Comparison of ENCODE assay signal across 8 cellular contexts in genomic region chr6:16762265-16762546, GRCh38. TPM values are rescaled to one million over a fixed set of nuclear protein-coding genes. Genes with fewer than 3 reads are reported as not detected.
DNase-seq lines count a peak whose midpoint lies in the region; ATAC-seq, FAIRE-seq and TF ChIP-seq lines count a peak whose summit lies in the region.

No MANE protein-coding gene starts in this region.

- no peak overlapping the region for H2BK15ac ChIP-seq in mesenchymal stem cell (ENCODE audit: low read depth, poor library complexity, severe bottlenecking)

- H4K20me1 ChIP-seq in GM12878 (ENCODE audit: control insufficient read depth, insufficient read depth): no peaks in the 10 kb centered on the region

- H3K27ac ChIP-seq in KOPT-K1 (ENCODE audit: low read depth, low read length, poor library complexity, severe bottlenecking): peak overlapping the region; percentile 78
- H3K27ac ChIP-seq in GM12878 (ENCODE audit: control insufficient read depth, insufficient read depth): peak overlapping the region; percentile 64
- peak overlapping the region; percentile 77 for H3K27ac ChIP-seq in mesenchymal stem cell (ENCODE audit: low read length, poor library complexity, severe bottlenecking)

- H3K27me3 ChIP-seq in GM12878 (replicated peaks in 1 of 2; ENCODE audit: control insufficient read depth in 2 of 2, insufficient read depth in 2 of 2, low read length in 1 of 2) (no peaks in the 10 kb centered on the region), mesenchymal stem cell (ENCODE audit: control insufficient read depth in 1 of 2, insufficient read depth in 1 of 2, low read length in 2 of 2) (no peaks in the 10 kb centered on the region)

- H3K14ac ChIP-seq in mesenchymal stem cell (ENCODE audit: low read length in 2 of 2): peak overlapping the region in 1 of 2 experiments; percentile 32

- TF ChIP-seq RAD21 in GM12878 (IDR thresholded peaks at IDR 0.05; ENCODE audit: insufficient read depth, low read depth, low read length): no peak

- peak overlapping the region; percentile 41 to 82 for H3K18ac ChIP-seq in mesenchymal stem cell (ENCODE audit: low read depth in 1 of 2, low read length in 2 of 2)

- peak overlapping the region; percentile 47 for H2AFZ ChIP-seq in GM12878 (ENCODE audit: control insufficient read depth, low read depth, low read length)
- peak overlapping the region; percentile 83 for H2AFZ ChIP-seq in mesenchymal stem cell (ENCODE audit: low read depth, low read length)

- ATAC-seq in GM19023 (IDR thresholded peaks at IDR 0.05; ENCODE audit: unreplicated experiment) (peak; percentile 0), GM12878 (peak; percentile 11), omental fat pad (ENCODE audit: low FRiP score) (no peak)

- H3K79me1 ChIP-seq in mesenchymal stem cell (replicated peaks; ENCODE audit: low read length, poor library complexity, severe bottlenecking): peaks cover 5% of the 10 kb centered on the region

- peaks cover 19% of the 10 kb centered on the region for H3K79me2 ChIP-seq in GM12878 (ENCODE audit: control insufficient read depth, insufficient read depth, low read length)

- H2BK5ac ChIP-seq in mesenchymal stem cell (ENCODE audit: low read depth, low read length, poor library complexity, severe bottlenecking): no peak overlapping the region

- in situ Hi-C loops in GM12878 (cut with MboI): loop anchor here (5.0 to 10.0 kb wide), 2 partner anchors 250 to 347 kb away; no protein-coding TSS in a partner anchor

- RAD21 ChIA-PET in GM12878 (lab: Charles Lee; ENCODE audit: unreplicated experiment): interaction anchor here (0.7 to 5.0 kb wide), 32 partner anchors 9 to 476 kb away, joined by 3 to 110 read pairs (median 6); no protein-coding TSS in a partner anchor

- H2AK5ac ChIP-seq in mesenchymal stem cell (ENCODE audit: low read length, severe bottlenecking): no peak overlapping the region

- POLR2A ChIA-PET in GM12878 (lab: Charles Lee): interaction anchor here (0.6 to 1.9 kb wide), 7 partner anchors 95 to 442 kb away, joined by 3 to 8 read pairs (median 4); no protein-coding TSS in a partner anchor

- no peak; the same call in 1 of the 2 replicates for TF ChIP-seq POLR2A in GM12878 (IDR thresholded peaks at IDR 0.05; ENCODE audit: low read depth, low read length)

- no peak overlapping the region for H4K8ac ChIP-seq in mesenchymal stem cell (ENCODE audit: low read length)

- peak overlapping the region; percentile 98 for H3K4me2 ChIP-seq in GM12878 (ENCODE audit: control insufficient read depth, insufficient read depth)
- H3K4me2 ChIP-seq in mesenchymal stem cell (ENCODE audit: low read length, poor library complexity, severe bottlenecking): peak overlapping the region; percentile 98

- H2BK12ac ChIP-seq in mesenchymal stem cell (ENCODE audit: low read length in 2 of 2): peak overlapping the region in 1 of 2 experiments; percentile 94

- no peak for DNase-seq in AG10803 (ENCODE audit: low read depth)
- no peak for DNase-seq in GM12878 (ENCODE audit: low read depth, low spot score)
- peak; percentile 73 for DNase-seq in mesenchymal stem cell
- no peak for DNase-seq in omental fat pad (ENCODE audit: low spot score)
- DNase-seq in kidney tubule cell (ENCODE audit: low spot score): no peak
- DNase-seq in amniotic stem cell (lab: John Stamatoyannopoulos, UW): no peak

- H3K36me3 ChIP-seq in KOPT-K1 (ENCODE audit: insufficient read depth, low read length): no peaks in the 10 kb centered on the region
- H3K36me3 ChIP-seq in GM12878 (ENCODE audit: control insufficient read depth in 2 of 2, insufficient read depth in 2 of 2, low read length in 1 of 2): no peaks in the 10 kb centered on the region
- peaks cover 0 to 6% of the 10 kb centered on the region in 2 experiments for H3K36me3 ChIP-seq in mesenchymal stem cell (ENCODE audit: control insufficient read depth in 1 of 2, insufficient read depth in 2 of 2, low read depth in 1 of 2, low read length in 2 of 2)

- no peak for TF ChIP-seq CTCF in AG10803 (conservative IDR thresholded peaks at IDR 0.05; ENCODE audit: low read length)
- no peak for TF ChIP-seq CTCF in GM12878 (IDR thresholded peaks at IDR 0.05 in 2 of 3, conservative IDR thresholded peaks at IDR 0.05 in 1 of 3; ENCODE audit: control insufficient read depth in 2 of 3, extremely low read depth in 1 of 3, insufficient read depth in 1 of 3, low read depth in 3 of 3, low read length in 3 of 3)
- no peak for TF ChIP-seq CTCF in omental fat pad (IDR thresholded peaks at IDR 0.05)

- H2BK120ac ChIP-seq in mesenchymal stem cell (ENCODE audit: low read depth, low read length): no peak overlapping the region

- no TSS peak for BruUV-seq in GM12878 (replicated peaks; lab: Mats Ljungman, UMichigan)

- no peak for TF ChIP-seq EP300 in GM12878 (IDR thresholded peaks at IDR 0.05; ENCODE audit: borderline replicate concordance in 1 of 2, control insufficient read depth in 1 of 2, low read depth in 2 of 2, low read length in 2 of 2)

- no peak overlapping the region for H4K91ac ChIP-seq in mesenchymal stem cell (ENCODE audit: low read length)

- peak overlapping the region in 1 of 2 experiments; percentile 24 for H3K4ac ChIP-seq in mesenchymal stem cell (ENCODE audit: low read depth in 1 of 2, low read length in 2 of 2)

- intact Hi-C loops in GM12878 (cut with micrococcal nuclease; ENCODE audit: unreplicated experiment): loop anchor here (2.0 to 10.0 kb wide), 8 partner anchors 50 to 457 kb away; no protein-coding TSS in a partner anchor

- under 1% methylated on average over 21 of the region's 21 CpGs for WGBS in GM12878 (ENCODE audit: insufficient coverage, insufficient replicate concordance, low lambda C conversion rate, missing lambda C conversion rate)
- under 1% methylated on average over 20 of the region's 21 CpGs for WGBS in mesenchymal stem cell

- CTCF ChIA-PET in GM12878 (lab: Yijun Ruan, JAX): interaction anchor here (0.5 to 9.1 kb wide), 30 partner anchors 11 to 532 kb away, joined by 3 to 174 read pairs (median 10); no protein-coding TSS in a partner anchor

- FAIRE-seq in GM12878 (lab: Jason Lieb, UNC): no peak

- H3K4me3 ChIP-seq in AG10803 (ENCODE audit: low read length) (peak overlapping the region; percentile 85), GM12878 (peak overlapping the region; percentile 74), mesenchymal stem cell (ENCODE audit: insufficient read depth in 1 of 2, low read depth in 1 of 2, low read length in 2 of 2) (peak overlapping the region; percentile 63 to 88)

- H3K23ac ChIP-seq in mesenchymal stem cell (ENCODE audit: low read length in 2 of 2): no peak overlapping the region

- H3K9me3 ChIP-seq in KOPT-K1 (ENCODE audit: insufficient read depth, low read length, poor library complexity, severe bottlenecking) (no peaks in the 10 kb centered on the region), GM12878 (replicated peaks; ENCODE audit: control insufficient read depth, insufficient read depth, low read length) (no peaks in the 10 kb centered on the region), mesenchymal stem cell (ENCODE audit: control insufficient read depth, low read length) (no peaks in the 10 kb centered on the region)

- SMC1A ChIA-PET in GM12878 (lab: Charles Lee; ENCODE audit: uncharacterized antibody, unreplicated experiment): interaction anchor here (0.8 to 5.4 kb wide), 20 partner anchors 10 to 474 kb away, joined by 3 to 111 read pairs (median 7); no protein-coding TSS in a partner anchor

- H3K4me1 ChIP-seq in GM12878 (ENCODE audit: control insufficient read depth, insufficient read depth, low read length) (peaks cover 8% of the 10 kb centered on the region; the same call in 1 of the 2 replicates), mesenchymal stem cell (ENCODE audit: control insufficient read depth, insufficient read depth, low read depth, low read length) (peaks cover 9% of the 10 kb centered on the region)

- H3K9ac ChIP-seq in GM12878 (ENCODE audit: control insufficient read depth, insufficient read depth, low read length) (peak overlapping the region; percentile 80), mesenchymal stem cell (ENCODE audit: low read length) (peak overlapping the region; percentile 87)

TF ChIP-seq in GM12878, 131 proteins besides CTCF, POLR2A, EP300 and RAD21 (continues in another document):
- TF ChIP-seq TCF7 (IDR thresholded peaks at IDR 0.05; ENCODE audit: borderline replicate concordance) (no peak), POU2F2 (IDR thresholded peaks at IDR 0.05; ENCODE audit: borderline replicate concordance, low read depth, low read length) (no peak)

RNA-seq across cellular contexts. Expression of gene ATXN1, which starts 0.9 kb away (rescaled TPM):
- 540 and 542 TPM in 2 replicates for total RNA-seq in GM12878 (2013; cell fraction: nucleolus; rRNA removed)
- 36.5 and 38.5 TPM in 2 replicates for total RNA-seq in GM12878 (2014; rRNA removed)
- 22.8 and 23.3 TPM in 2 replicates for total RNA-seq in GM12878 (2014; rRNA removed; fragmentation: Illumina TruSeq; extraction: Trizol)
- 46.3 and 51.2 TPM in 2 replicates for total RNA-seq in GM12878 (2021)
- polyA plus RNA-seq in GM12878 (2011; ENCODE audit: low read depth): 16.7 TPM
- 50.7 and 55.4 TPM in 2 replicates for polyA plus RNA-seq in GM12878 (2011; rRNA removed)
- 40.5 and 61.2 TPM in 2 replicates for polyA plus RNA-seq in GM12878 (2011; cell fraction: cytosol; rRNA removed)
- polyA plus RNA-seq in GM12878 (2011; cell fraction: nucleus; rRNA removed): 98.3 and 141 TPM in 2 replicates
- polyA plus RNA-seq in GM12878 (2012): 14.8 and 21.3 TPM in 2 replicates
- polyA plus RNA-seq in GM12878 (2014; fragmentation: Illumina TruSeq; extraction: Trizol): 15.6 and 20.6 TPM in 2 replicates
- 10 to 100 TPM; 12.2 to 13.7 TPM for polyA plus RNA-seq in GM12878 (2014; fragmentation: Nextera tagmentation; extraction: Ambion mirVana)
- 18.2 and 20.4 TPM in 2 replicates for polyA plus RNA-seq in GM12878 (2014; rRNA removed)
- polyA plus RNA-seq in GM12878 (2016; fragmentation: Nextera tagmentation; extraction: Ambion mirVana): 10 to 100 TPM; 17.9 to 23.7 TPM
- 125 and 130 TPM in 2 replicates for polyA minus RNA-seq in GM12878 (2011; rRNA and poly(A)+ RNA removed)
- 52.1 and 57.6 TPM in 2 replicates for polyA minus RNA-seq in GM12878 (2011; cell fraction: cytosol; rRNA and poly(A)+ RNA removed)
- 137 and 248 TPM in 2 replicates for polyA minus RNA-seq in GM12878 (2011; cell fraction: nucleus; rRNA and poly(A)+ RNA removed)
- polyA plus RNA-seq in mesenchymal stem cell (2013, experiment 1 of 2): 16.8 TPM
- polyA plus RNA-seq in mesenchymal stem cell (2013, experiment 2 of 2): 16.0 TPM
- 10 to 100 TPM; 26.4 to 46.4 (median 36.1) TPM for total RNA-seq in omental fat pad
